Comparison of ENCODE assay signal across 10 cellular contexts in genomic region chr3:58422756-58423324, GRCh38. TPM values are rescaled to one million over a fixed set of nuclear protein-coding genes. Genes with fewer than 3 reads are reported as not detected.
A peak's percentile ranks its signal among the peaks of the same experiment; 100 is the strongest.
DNase-seq lines count a peak whose midpoint lies in the region; ATAC-seq and TF ChIP-seq lines count a peak whose summit lies in the region.
"Had no signal": no experiment of that assay in that cellular context is flagged by ENCODE, and none has a peak within 500 bp of the region (broad histone marks: within the 10 kb centered on the region; RNA-seq: fewer than 3 reads in every experiment).

No MANE protein-coding gene starts in this region.

- intact Hi-C loops in left cardiac atrium (cut with DNase I): loop anchor here in 1 of 2 donors (5.0 kb wide), 1 partner anchor 109 kb away; no protein-coding TSS in a partner anchor

- H3K4me1 ChIP-seq in SK-N-SH (ENCODE audit: control insufficient read depth in 1 of 2, insufficient read depth in 2 of 2, low read depth in 1 of 2, low read length in 1 of 2) (0 out of 4 replicates have a peak, but pooled peaks cover 0 to 3% of the 10 kb centered on the region in 2 experiments), smooth muscle cell (ENCODE audit: low read depth) (peaks cover 6% of the 10 kb centered on the region)

- peaks cover 27 to 38% of the 10 kb centered on the region in 2 experiments for H3K36me3 ChIP-seq in SK-N-SH (replicated peaks in 1 of 2; ENCODE audit: control insufficient read depth in 1 of 2, insufficient read depth in 2 of 2, low read length in 1 of 2)
- H3K36me3 ChIP-seq in smooth muscle cell (ENCODE audit: low read depth): peaks cover 7% of the 10 kb centered on the region

- H3K9me3 ChIP-seq in SK-N-SH (no peaks in the 10 kb centered on the region), smooth muscle cell (replicated peaks; ENCODE audit: low read depth) (no peaks in the 10 kb centered on the region)
- H3K9me3 ChIP-seq: Peyer's patch had no signal

- H3K4me2 ChIP-seq in SK-N-SH: no peak overlapping the region
- H3K4me2 ChIP-seq in smooth muscle cell: no peak overlapping the region

- no peak for TF ChIP-seq CTCF in SK-N-SH (IDR thresholded peaks at IDR 0.05)
- TF ChIP-seq CTCF in smooth muscle cell (IDR thresholded peaks at IDR 0.05; ENCODE audit: borderline replicate concordance, insufficient read depth, poor library complexity, severe bottlenecking): no peak

- H2AFZ ChIP-seq in SK-N-SH (ENCODE audit: low read depth) (no peak overlapping the region), smooth muscle cell (ENCODE audit: low read depth) (no peak overlapping the region)

- no peaks in the 10 kb centered on the region for H3K9me2 ChIP-seq in SK-N-SH

- POLR2A ChIA-PET in SK-N-SH (lab: Yijun Ruan, JAX): interaction anchor here (1.3 kb wide), 1 partner anchor 10 kb away, joined by 3 read pairs; the partner anchor contains the start of gene PDHB

- DNase-seq in NOMO-1 treated with DMSO at 0.1 percent for 48 hours (lab: John Stamatoyannopoulos, UW; ENCODE audit: unreplicated experiment) (peak; percentile 4), NOMO-1 (lab: John Stamatoyannopoulos, UW; ENCODE audit: unreplicated experiment in 2 of 2) (no peak), SK-N-SH (no peak), left cardiac atrium (no peak), smooth muscle cell (lab: John Stamatoyannopoulos, UW; ENCODE audit: unreplicated experiment) (no peak), GDM1 (lab: John Stamatoyannopoulos, UW) (no peak), NCI-H510A treated with DMSO at 0.1 percent for 48 hours (lab: John Stamatoyannopoulos, UW) (no peak)
- DNase-seq: activated T-cell treated with anti-CD3 and anti-CD28 coated beads for 4 hours, Peyer's patch had no signal

- H3K79me2 ChIP-seq in SK-N-SH (ENCODE audit: insufficient read depth) (no peaks in the 10 kb centered on the region), smooth muscle cell (ENCODE audit: low read depth) (no peaks in the 10 kb centered on the region)

- H3K4me3 ChIP-seq in SK-N-SH (ENCODE audit: low read depth in 2 of 2, low read length in 1 of 2) (no peak overlapping the region), smooth muscle cell (no peak overlapping the region)
- H3K4me3 ChIP-seq: Peyer's patch had no signal

- H3K27me3 ChIP-seq in SK-N-SH (ENCODE audit: insufficient read depth) (no peaks in the 10 kb centered on the region), smooth muscle cell (ENCODE audit: low read depth) (no peaks in the 10 kb centered on the region)
- H3K27me3 ChIP-seq: Peyer's patch had no signal

- ATAC-seq in left cardiac atrium: peak; percentile 25 to 44
- no peak for ATAC-seq in GM18517 (IDR thresholded peaks at IDR 0.05; ENCODE audit: unreplicated experiment)

- 0 out of 2 replicates have a peak, but pooled peaks have one; percentile 6 for TF ChIP-seq RAD21 in SK-N-SH (IDR thresholded peaks at IDR 0.05; ENCODE audit: low read length)

- no peak overlapping the region for H3K9ac ChIP-seq in SK-N-SH
- H3K9ac ChIP-seq in smooth muscle cell (ENCODE audit: low read depth): no peak overlapping the region

- no peak for TF ChIP-seq EP300 in SK-N-SH (IDR thresholded peaks at IDR 0.05; ENCODE audit: borderline replicate concordance in 1 of 2, low read depth in 1 of 2, low read length in 1 of 2)

- no peaks in the 10 kb centered on the region for H4K20me1 ChIP-seq in SK-N-SH (ENCODE audit: insufficient read depth)
- no peaks in the 10 kb centered on the region for H4K20me1 ChIP-seq in smooth muscle cell (ENCODE audit: low read depth)

- H3K27ac ChIP-seq in SK-N-SH (ENCODE audit: low read depth in 2 of 2, low read length in 1 of 2) (no peak overlapping the region), smooth muscle cell (ENCODE audit: low read depth) (peak overlapping the region; percentile 19)

- WGBS in SK-N-SH (ENCODE audit: low lambda C conversion rate): 90% methylated on average over 2 of the region's 8 CpGs
- WGBS in smooth muscle cell (ENCODE audit: low lambda C conversion rate): 86% methylated on average over 8 of the region's 8 CpGs

- H3F3A ChIP-seq in SK-N-SH (replicated peaks; ENCODE audit: insufficient read depth) (peaks cover 14% of the 10 kb centered on the region), smooth muscle cell (ENCODE audit: low read depth) (peaks cover 15% of the 10 kb centered on the region)

- CTCF ChIA-PET in SK-N-SH (lab: Yijun Ruan, JAX): interaction anchor here (3.5 kb wide), 1 partner anchor 8 kb away, joined by 17 read pairs; no protein-coding TSS in a partner anchor

TF ChIP-seq in SK-N-SH, 30 proteins besides CTCF, POLR2A, EP300 and RAD21:
- TF ChIP-seq, protein P1, sequence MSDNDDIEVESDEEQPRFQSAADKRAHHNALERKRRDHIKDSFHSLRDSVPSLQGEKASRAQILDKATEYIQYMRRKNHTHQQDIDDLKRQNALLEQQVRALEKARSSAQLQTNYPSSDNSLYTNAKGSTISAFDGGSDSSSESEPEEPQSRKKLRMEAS (IDR thresholded peaks at IDR 0.05; ENCODE audit: low read depth): no peak
- TF ChIP-seq TCF12 (IDR thresholded peaks at IDR 0.05) (no peak), NFIC (IDR thresholded peaks at IDR 0.05; ENCODE audit: borderline replicate concordance) (no peak), REST (IDR thresholded peaks at IDR 0.05; ENCODE audit: low read depth, low read length) (no peak), RFX5 (IDR thresholded peaks at IDR 0.05; ENCODE audit: low read length) (no peak), JUND (IDR thresholded peaks at IDR 0.05) (no peak), FOSL2 (IDR thresholded peaks at IDR 0.05; ENCODE audit: borderline replicate concordance, low read depth) (no peak), TAF1 (IDR thresholded peaks at IDR 0.05; ENCODE audit: borderline replicate concordance, low read depth, low read length) (no peak), MXI1 (IDR thresholded peaks at IDR 0.05; ENCODE audit: low read depth, low read length) (no peak)
TF ChIP-seq in SK-N-SH: peak in this region for 0.

RNA-seq across cellular contexts. Expression of gene PDHB, which starts 10.8 kb away (rescaled TPM):
- polyA plus RNA-seq in SK-N-SH (2012; rRNA removed) (87.5 and 94.7 TPM in 2 replicates), smooth muscle cell (122 and 128 TPM in 2 replicates)
- 107 and 129 TPM in 2 replicates for polyA plus RNA-seq in SK-N-SH (2012; cell fraction: cytosol; rRNA removed)
- 32.1 and 63.2 TPM in 2 replicates for polyA plus RNA-seq in SK-N-SH (2012; cell fraction: nucleus; rRNA removed)
- total RNA-seq in left cardiac atrium (100 to 1,000 TPM; 121 to 146 TPM), smooth muscle cell (123 and 134 TPM in 2 replicates)
